1 cellular context compared by ENCODE assay signal in the genomic region with DNA sequence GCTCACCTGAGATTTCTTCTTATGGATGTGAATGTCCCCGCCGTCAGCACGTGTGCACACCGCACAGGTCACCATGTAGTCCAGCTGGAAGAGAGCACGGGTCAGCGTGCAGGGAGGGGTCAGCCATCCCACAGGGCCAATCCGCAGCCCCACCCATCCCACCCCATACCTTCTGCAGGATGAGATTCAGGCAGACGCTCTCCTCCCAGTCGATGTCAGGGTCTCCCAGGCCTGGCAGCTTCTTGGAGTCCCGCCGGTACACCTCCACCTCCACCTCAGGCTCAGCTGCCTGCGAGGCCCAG.
TF ChIP-seq lines count a peak whose summit lies in the region.

No MANE protein-coding gene starts in this region.

TF ChIP-seq in GM23338, 12 proteins besides CTCF, POLR2A, EP300 and RAD21:
- TF ChIP-seq, protein P1, sequence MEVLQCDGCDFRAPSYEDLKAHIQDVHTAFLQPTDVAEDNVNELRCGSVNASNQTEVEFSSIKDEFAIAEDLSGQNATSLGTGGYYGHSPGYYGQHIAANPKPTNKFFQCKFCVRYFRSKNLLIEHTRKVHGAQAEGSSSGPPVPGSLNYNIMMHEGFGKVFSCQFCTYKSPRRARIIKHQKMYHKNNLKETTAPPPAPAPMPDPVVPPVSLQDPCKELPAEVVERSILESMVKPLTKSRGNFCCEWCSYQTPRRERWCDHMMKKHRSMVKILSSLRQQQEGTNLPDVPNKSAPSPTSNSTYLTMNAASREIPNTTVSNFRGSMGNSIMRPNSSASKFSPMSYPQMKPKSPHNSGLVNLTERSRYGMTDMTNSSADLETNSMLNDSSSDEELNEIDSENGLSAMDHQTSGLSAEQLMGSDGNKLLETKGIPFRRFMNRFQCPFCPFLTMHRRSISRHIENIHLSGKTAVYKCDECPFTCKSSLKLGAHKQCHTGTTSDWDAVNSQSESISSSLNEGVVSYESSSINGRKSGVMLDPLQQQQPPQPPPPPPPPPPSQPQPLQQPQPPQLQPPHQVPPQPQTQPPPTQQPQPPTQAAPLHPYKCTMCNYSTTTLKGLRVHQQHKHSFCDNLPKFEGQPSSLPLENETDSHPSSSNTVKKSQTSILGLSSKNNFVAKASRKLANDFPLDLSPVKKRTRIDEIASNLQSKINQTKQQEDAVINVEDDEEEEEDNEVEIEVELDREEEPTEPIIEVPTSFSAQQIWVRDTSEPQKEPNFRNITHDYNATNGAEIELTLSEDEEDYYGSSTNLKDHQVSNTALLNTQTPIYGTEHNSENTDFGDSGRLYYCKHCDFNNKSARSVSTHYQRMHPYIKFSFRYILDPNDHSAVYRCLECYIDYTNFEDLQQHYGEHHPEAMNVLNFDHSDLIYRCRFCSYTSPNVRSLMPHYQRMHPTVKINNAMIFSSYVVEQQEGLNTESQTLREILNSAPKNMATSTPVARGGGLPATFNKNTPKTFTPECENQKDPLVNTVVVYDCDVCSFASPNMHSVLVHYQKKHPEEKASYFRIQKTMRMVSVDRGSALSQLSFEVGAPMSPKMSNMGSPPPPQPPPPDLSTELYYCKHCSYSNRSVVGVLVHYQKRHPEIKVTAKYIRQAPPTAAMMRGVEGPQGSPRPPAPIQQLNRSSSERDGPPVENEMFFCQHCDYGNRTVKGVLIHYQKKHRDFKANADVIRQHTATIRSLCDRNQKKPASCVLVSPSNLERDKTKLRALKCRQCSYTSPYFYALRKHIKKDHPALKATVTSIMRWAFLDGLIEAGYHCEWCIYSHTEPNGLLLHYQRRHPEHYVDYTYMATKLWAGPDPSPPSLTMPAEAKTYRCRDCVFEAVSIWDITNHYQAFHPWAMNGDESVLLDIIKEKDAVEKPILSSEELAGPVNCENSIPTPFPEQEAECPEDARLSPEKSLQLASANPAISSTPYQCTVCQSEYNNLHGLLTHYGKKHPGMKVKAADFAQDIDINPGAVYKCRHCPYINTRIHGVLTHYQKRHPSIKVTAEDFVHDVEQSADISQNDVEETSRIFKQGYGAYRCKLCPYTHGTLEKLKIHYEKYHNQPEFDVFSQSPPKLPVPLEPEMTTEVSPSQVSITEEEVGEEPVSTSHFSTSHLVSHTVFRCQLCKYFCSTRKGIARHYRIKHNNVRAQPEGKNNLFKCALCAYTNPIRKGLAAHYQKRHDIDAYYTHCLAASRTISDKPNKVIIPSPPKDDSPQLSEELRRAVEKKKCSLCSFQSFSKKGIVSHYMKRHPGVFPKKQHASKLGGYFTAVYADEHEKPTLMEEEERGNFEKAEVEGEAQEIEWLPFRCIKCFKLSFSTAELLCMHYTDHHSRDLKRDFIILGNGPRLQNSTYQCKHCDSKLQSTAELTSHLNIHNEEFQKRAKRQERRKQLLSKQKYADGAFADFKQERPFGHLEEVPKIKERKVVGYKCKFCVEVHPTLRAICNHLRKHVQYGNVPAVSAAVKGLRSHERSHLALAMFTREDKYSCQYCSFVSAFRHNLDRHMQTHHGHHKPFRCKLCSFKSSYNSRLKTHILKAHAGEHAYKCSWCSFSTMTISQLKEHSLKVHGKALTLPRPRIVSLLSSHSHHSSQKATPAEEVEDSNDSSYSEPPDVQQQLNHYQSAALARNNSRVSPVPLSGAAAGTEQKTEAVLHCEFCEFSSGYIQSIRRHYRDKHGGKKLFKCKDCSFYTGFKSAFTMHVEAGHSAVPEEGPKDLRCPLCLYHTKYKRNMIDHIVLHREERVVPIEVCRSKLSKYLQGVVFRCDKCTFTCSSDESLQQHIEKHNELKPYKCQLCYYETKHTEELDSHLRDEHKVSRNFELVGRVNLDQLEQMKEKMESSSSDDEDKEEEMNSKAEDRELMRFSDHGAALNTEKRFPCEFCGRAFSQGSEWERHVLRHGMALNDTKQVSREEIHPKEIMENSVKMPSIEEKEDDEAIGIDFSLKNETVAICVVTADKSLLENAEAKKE (CRISPR knock-in tag; IDR thresholded peaks at IDR 0.05) = no peak
- no peak for TF ChIP-seq CREB1 (CRISPR knock-in tag; IDR thresholded peaks at IDR 0.05; ENCODE audit: low read depth)
- TF ChIP-seq ZNF331 (CRISPR knock-in tag; IDR thresholded peaks at IDR 0.05; ENCODE audit: low read depth) = no peak
- no peak for TF ChIP-seq EZH2phosphoT487 (IDR thresholded peaks at IDR 0.05; ENCODE audit: unreplicated experiment)
- no peak for TF ChIP-seq JUNB (IDR thresholded peaks at IDR 0.05; ENCODE audit: unreplicated experiment)
- TF ChIP-seq, protein P2, sequence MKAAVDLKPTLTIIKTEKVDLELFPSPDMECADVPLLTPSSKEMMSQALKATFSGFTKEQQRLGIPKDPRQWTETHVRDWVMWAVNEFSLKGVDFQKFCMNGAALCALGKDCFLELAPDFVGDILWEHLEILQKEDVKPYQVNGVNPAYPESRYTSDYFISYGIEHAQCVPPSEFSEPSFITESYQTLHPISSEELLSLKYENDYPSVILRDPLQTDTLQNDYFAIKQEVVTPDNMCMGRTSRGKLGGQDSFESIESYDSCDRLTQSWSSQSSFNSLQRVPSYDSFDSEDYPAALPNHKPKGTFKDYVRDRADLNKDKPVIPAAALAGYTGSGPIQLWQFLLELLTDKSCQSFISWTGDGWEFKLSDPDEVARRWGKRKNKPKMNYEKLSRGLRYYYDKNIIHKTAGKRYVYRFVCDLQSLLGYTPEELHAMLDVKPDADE (IDR thresholded peaks at IDR 0.05) = no peak
- no peak for TF ChIP-seq STAT1 (IDR thresholded peaks at IDR 0.05; ENCODE audit: unreplicated experiment)
- no peak for TF ChIP-seq EZH2 (IDR thresholded peaks at IDR 0.05; ENCODE audit: low read depth, unreplicated experiment)
